In the genomic region with DNA sequence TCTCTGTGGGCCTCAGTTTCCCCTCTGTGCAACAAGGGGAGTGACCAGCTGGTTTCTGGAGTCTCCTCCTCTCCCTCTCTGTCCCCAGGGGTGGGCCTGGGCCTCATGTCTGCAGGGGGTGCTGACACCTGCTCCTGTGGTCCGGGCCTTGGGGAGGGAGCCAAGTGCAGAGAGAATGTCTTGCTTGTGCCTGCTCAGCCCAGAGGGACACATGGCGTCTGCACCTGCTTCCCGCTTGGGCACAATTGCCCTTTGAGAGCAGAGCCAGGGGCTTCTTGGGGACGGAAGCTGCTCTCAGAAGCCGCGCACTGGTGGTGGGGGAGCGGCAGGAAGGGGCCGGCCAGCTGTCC, we compare ENCODE assay signal across 24 cellular contexts. TPM values are rescaled to one million over a fixed set of nuclear protein-coding genes. Genes with fewer than 3 reads are reported as not detected.
DNase-seq lines count a peak whose midpoint lies in the region; FAIRE-seq and TF ChIP-seq lines count a peak whose summit lies in the region.
"Had no signal": no experiment of that assay in that cellular context is flagged by ENCODE, and none has a peak within 500 bp of the region (broad histone marks: within the 10 kb centered on the region; RNA-seq: fewer than 3 reads in every experiment).

No MANE protein-coding gene starts in this region.

- no peak overlapping the region for H2AFZ ChIP-seq in neural progenitor cell (replicated peaks)
- H2AFZ ChIP-seq: GM23338 had no signal

- no peak overlapping the region for H3K4me2 ChIP-seq in neural progenitor cell
- H3K4me2 ChIP-seq: GM23338 had no signal

- H4K20me1 ChIP-seq in neural progenitor cell (ENCODE audit: low read depth) = no peaks in the 10 kb centered on the region

- TF ChIP-seq POLR2A in GM12891 (IDR thresholded peaks at IDR 0.05; ENCODE audit: low read depth, low read length) = no peak

- H3K4me3 ChIP-seq in neural progenitor cell = no peak overlapping the region
- H3K4me3 ChIP-seq: GM23338, spleen, upper lobe of left lung had no signal

- H3K4me1 Mint-ChIP-seq in chondrocyte (ENCODE audit: low read depth) (peaks cover 5% of the 10 kb centered on the region), neural progenitor cell (peaks cover 27% of the 10 kb centered on the region)

- FAIRE-seq in GM12891 (lab: Jason Lieb, UNC) = no peak

- H3K27me3 ChIP-seq in neural progenitor cell = no peaks in the 10 kb centered on the region
- H3K27me3 ChIP-seq: upper lobe of left lung had no signal

- H3K36me3 ChIP-seq in neural progenitor cell = no peaks in the 10 kb centered on the region
- H3K36me3 ChIP-seq: spleen, upper lobe of left lung had no signal

- no peaks in the 10 kb centered on the region for H3K9me3 Mint-ChIP-seq in chondrocyte (ENCODE audit: low read depth)
- no peaks in the 10 kb centered on the region for H3K9me3 Mint-ChIP-seq in neural progenitor cell
- H3K9me3 Mint-ChIP-seq: activated naive CD4-positive, alpha-beta T cell treated with anti-CD3 and anti-CD28 coated beads for 36 hours; dendritic cell treated with granulocyte-macrophage colony-stimulating factor and Interleukin-4, amounts not matched to agents 40 ng/mL and 50 ng/mL, for 4 days; GM23338; immature natural killer cell; stimulated activated effector memory CD8-positive, alpha-beta T cell treated with anti-CD3 and anti-CD28 coated beads, Interleukin-12 subunit alpha, Interleukin-12 subunit beta, amount 100 ng/mL, for 72 hours had no signal

- no peak overlapping the region for H3K27ac ChIP-seq in neural progenitor cell
- H3K27ac ChIP-seq: 22Rv1, spleen, upper lobe of left lung had no signal

- H3F3A ChIP-seq in neural progenitor cell (ENCODE audit: low read depth) = peaks cover 15% of the 10 kb centered on the region

- TF ChIP-seq CTCF in chondrocyte (IDR thresholded peaks at IDR 0.05) = no peak
- TF ChIP-seq CTCF in neural progenitor cell (IDR thresholded peaks at IDR 0.05) = no peak

- no peaks in the 10 kb centered on the region for H3K9me3 ChIP-seq in neural progenitor cell (ENCODE audit: low read depth)
- H3K9me3 ChIP-seq: spleen, upper lobe of left lung had no signal

- H3K27me3 Mint-ChIP-seq in chondrocyte (ENCODE audit: low read depth) (peaks cover 3% of the 10 kb centered on the region), neural progenitor cell (ENCODE audit: insufficient read depth, low read depth) (peaks cover 2% of the 10 kb centered on the region)

- DNase-seq in DMS 273 (lab: John Stamatoyannopoulos, UW; ENCODE audit: unreplicated experiment) = peak; percentile 32
- no peak for DNase-seq in DMS 273 treated with DMSO at 0.1 percent for 48 hours (lab: John Stamatoyannopoulos, UW)
- DNase-seq in GM12891 (ENCODE audit: insufficient read length, low spot score) = peak; percentile 34
- DNase-seq in chondrocyte (ENCODE audit: low spot score) = peak; percentile 87
- peak; percentile 57 for DNase-seq in occipital lobe (lab: John Stamatoyannopoulos, UW)
- no peak for DNase-seq in NCI-H2107 treated with DMSO at 0.1 percent for 48 hours (lab: John Stamatoyannopoulos, UW; ENCODE audit: unreplicated experiment)
- DNase-seq in NCI-H146 (lab: John Stamatoyannopoulos, UW) = no peak
- no peak for DNase-seq in neural progenitor cell (ENCODE audit: low spot score)
- DNase-seq: activated CD4-positive, alpha-beta T cell treated with anti-CD3 and anti-CD28 coated beads for 1 hour; activated naive CD4-positive, alpha-beta T cell treated with anti-CD3 and anti-CD28 coated beads for 36 hours; immature natural killer cell; mesendoderm; NCI-H1417; NCI-H2227 treated with DMSO at 0.1 percent for 48 hours; NK-92 treated with Interleukin-12 subunit alpha and Interleukin-12 subunit beta, amount 100 ng/mL, for 24 hours had no signal

- no peak overlapping the region for H3K27ac Mint-ChIP-seq in chondrocyte (ENCODE audit: unreplicated experiment)
- H3K27ac Mint-ChIP-seq in neural progenitor cell = no peak overlapping the region
- H3K27ac Mint-ChIP-seq: activated naive CD4-positive, alpha-beta T cell treated with anti-CD3 and anti-CD28 coated beads for 36 hours; dendritic cell treated with granulocyte-macrophage colony-stimulating factor and Interleukin-4, amounts not matched to agents 40 ng/mL and 50 ng/mL, for 4 days; GM23338; immature natural killer cell; stimulated activated effector memory CD8-positive, alpha-beta T cell treated with anti-CD3 and anti-CD28 coated beads, Interleukin-12 subunit alpha, Interleukin-12 subunit beta, amount 100 ng/mL, for 72 hours had no signal

- H3K79me2 ChIP-seq in neural progenitor cell (ENCODE audit: low read depth) = no peaks in the 10 kb centered on the region

- peaks cover 25% of the 10 kb centered on the region for H3K4me1 ChIP-seq in neural progenitor cell

- no peak overlapping the region for H3K4me3 Mint-ChIP-seq in chondrocyte (ENCODE audit: unreplicated experiment)
- no peak overlapping the region for H3K4me3 Mint-ChIP-seq in neural progenitor cell
- H3K4me3 Mint-ChIP-seq: activated naive CD4-positive, alpha-beta T cell treated with anti-CD3 and anti-CD28 coated beads for 36 hours; dendritic cell treated with granulocyte-macrophage colony-stimulating factor and Interleukin-4, amounts not matched to agents 40 ng/mL and 50 ng/mL, for 4 days; GM23338; immature natural killer cell had no signal

- H3K9ac ChIP-seq in neural progenitor cell = no peak overlapping the region

- H3K36me3 Mint-ChIP-seq in chondrocyte (ENCODE audit: low read depth) (no peaks in the 10 kb centered on the region), neural progenitor cell (no peaks in the 10 kb centered on the region)
- H3K36me3 Mint-ChIP-seq: CD14-positive monocyte; immature natural killer cell; stimulated activated effector memory CD8-positive, alpha-beta T cell treated with anti-CD3 and anti-CD28 coated beads, Interleukin-12 subunit alpha, Interleukin-12 subunit beta, amount 100 ng/mL, for 72 hours had no signal

TF ChIP-seq in GM12891, 5 proteins besides CTCF, POLR2A, EP300 and RAD21:
- TF ChIP-seq PAX5 (IDR thresholded peaks at IDR 0.05; ENCODE audit: insufficient read depth, low read length, severe bottlenecking) (no peak), TAF1 (IDR thresholded peaks at IDR 0.05; ENCODE audit: low read depth, low read length) (no peak), POU2F2 (IDR thresholded peaks at IDR 0.05; ENCODE audit: low read depth, low read length) (no peak), POLR2AphosphoS5 (IDR thresholded peaks at IDR 0.05; ENCODE audit: low read depth, low read length) (no peak), SPI1 (IDR thresholded peaks at IDR 0.05; ENCODE audit: low read depth, low read length) (no peak)
TF ChIP-seq in GM12891: peak in this region for 0.

RNA-seq across cellular contexts. Expression of a gene that starts 3.7 kb away (rescaled TPM):
- 0.69 TPM for polyA plus RNA-seq in GM12891 (2012; ENCODE audit: low read depth, missing spikeins)
- total RNA-seq in chondrocyte = 0.42 to 1.3 TPM (median 0.85 TPM) in 3 replicates
- total RNA-seq in occipital lobe = 0.31 TPM
- total RNA-seq in neural progenitor cell (ENCODE audit: low replicate concordance) = 1.2 TPM in 1 of 2 replicates, not detected in the other
- total RNA-seq: activated naive CD4-positive, alpha-beta T cell treated with anti-CD3 and anti-CD28 coated beads for 36 hours; Daoy had no signal
- polyA plus RNA-seq: immature natural killer cell had no signal

RNA-seq across cellular contexts. Expression of a gene that starts 36.1 kb away (rescaled TPM):
- polyA plus RNA-seq in GM12891 (2012; ENCODE audit: low read depth, missing spikeins) = 0.21 TPM
- total RNA-seq in chondrocyte = 0.52 to 1.3 TPM in 2 of 3 replicates, not detected in the other
- 0.16 TPM for total RNA-seq in occipital lobe
- total RNA-seq in neural progenitor cell (ENCODE audit: low replicate concordance) = 0.09 TPM in 1 of 2 replicates, not detected in the other
- total RNA-seq: activated naive CD4-positive, alpha-beta T cell treated with anti-CD3 and anti-CD28 coated beads for 36 hours; Daoy; glomerular endothelial cell had no signal
- polyA plus RNA-seq: CD14-positive monocyte, immature natural killer cell, spleen had no signal

RNA-seq across cellular contexts. Expression of a gene that starts 46.0 kb away (rescaled TPM):
- 8.4 TPM for polyA plus RNA-seq in GM12891 (2012; ENCODE audit: low read depth, missing spikeins)
- total RNA-seq in chondrocyte = not detected in 3 replicates
- total RNA-seq in occipital lobe = not detected
- total RNA-seq in neural progenitor cell (ENCODE audit: low replicate concordance) = not detected in 2 replicates
- total RNA-seq: Daoy, glomerular endothelial cell had no signal

RNA-seq across cellular contexts. Expression of a gene that starts 56.8 kb away (rescaled TPM):
- polyA plus RNA-seq in GM12891 (2012; ENCODE audit: low read depth, missing spikeins) = 0.17 TPM
- total RNA-seq in chondrocyte (not detected in 3 replicates), occipital lobe (2.5 TPM), neural progenitor cell (ENCODE audit: low replicate concordance) (not detected in 2 replicates)
- total RNA-seq: activated naive CD4-positive, alpha-beta T cell treated with anti-CD3 and anti-CD28 coated beads for 36 hours; Daoy; glomerular endothelial cell; GM23338 had no signal
- polyA plus RNA-seq: CD14-positive monocyte, GM23338, immature natural killer cell had no signal

Comparison
In these comparisons a context has a peak if more than half of its experiments do, and no peak if none do; other contexts are left out.
1. DNase-seq: peak in DMS 273 (single experiment), GM12891 (single experiment), chondrocyte (single experiment) and occipital lobe (single experiment); none in DMS 273 treated with DMSO at 0.1 percent for 48 hours (single experiment), NCI-H2107 treated with DMSO at 0.1 percent for 48 hours (single experiment), NCI-H146 (single experiment) and neural progenitor cell (single experiment).